ENCODE assay signal across 16 cellular contexts in genomic region chr5:171397599-171397998, GRCh38. TPM values are rescaled to one million over a fixed set of nuclear protein-coding genes. Genes with fewer than 3 reads are reported as not detected.
"Had no signal": no experiment of that assay in that cellular context is flagged by ENCODE, and none has a peak within 500 bp of the region (broad histone marks: within the 10 kb centered on the region; RNA-seq: fewer than 3 reads in every experiment).

No MANE protein-coding gene starts in this region.

- H3K27ac ChIP-seq: adrenal gland, epithelial cell of prostate, neutrophil, right atrium auricular region, skin epidermis, upper lobe of left lung, WERI-Rb-1 had no signal

- DNase-seq: activated CD4-positive, alpha-beta T cell treated with anti-CD3 and anti-CD28 coated beads for 4 hours; adrenal gland; central memory CD4-positive, alpha-beta T cell; cortex of kidney; effector CD8-positive, alpha-beta T cell; hippocampal formation; naive B cell; posterior cingulate gyrus; T1000; upper lobe of left lung; WERI-Rb-1 had no signal

- H3K4me3 Mint-ChIP-seq: naive B cell had no signal

- H3K4me3 ChIP-seq: adrenal gland, right atrium auricular region, skin epidermis, upper lobe of left lung had no signal

- H3K9me3 ChIP-seq: adrenal gland, neutrophil, right atrium auricular region, upper lobe of left lung had no signal

- H3K9me3 Mint-ChIP-seq: naive B cell had no signal

- H3K27me3 ChIP-seq: adrenal gland, neutrophil, right atrium auricular region, upper lobe of left lung had no signal

- H3K27me3 Mint-ChIP-seq: naive B cell had no signal

RNA-seq across cellular contexts. Expression of gene FGF18, which starts 21.8 kb away (rescaled TPM):
- total RNA-seq: kidney epithelial cell had no signal
